8 cellular contexts compared by ENCODE assay signal in the genomic region with DNA sequence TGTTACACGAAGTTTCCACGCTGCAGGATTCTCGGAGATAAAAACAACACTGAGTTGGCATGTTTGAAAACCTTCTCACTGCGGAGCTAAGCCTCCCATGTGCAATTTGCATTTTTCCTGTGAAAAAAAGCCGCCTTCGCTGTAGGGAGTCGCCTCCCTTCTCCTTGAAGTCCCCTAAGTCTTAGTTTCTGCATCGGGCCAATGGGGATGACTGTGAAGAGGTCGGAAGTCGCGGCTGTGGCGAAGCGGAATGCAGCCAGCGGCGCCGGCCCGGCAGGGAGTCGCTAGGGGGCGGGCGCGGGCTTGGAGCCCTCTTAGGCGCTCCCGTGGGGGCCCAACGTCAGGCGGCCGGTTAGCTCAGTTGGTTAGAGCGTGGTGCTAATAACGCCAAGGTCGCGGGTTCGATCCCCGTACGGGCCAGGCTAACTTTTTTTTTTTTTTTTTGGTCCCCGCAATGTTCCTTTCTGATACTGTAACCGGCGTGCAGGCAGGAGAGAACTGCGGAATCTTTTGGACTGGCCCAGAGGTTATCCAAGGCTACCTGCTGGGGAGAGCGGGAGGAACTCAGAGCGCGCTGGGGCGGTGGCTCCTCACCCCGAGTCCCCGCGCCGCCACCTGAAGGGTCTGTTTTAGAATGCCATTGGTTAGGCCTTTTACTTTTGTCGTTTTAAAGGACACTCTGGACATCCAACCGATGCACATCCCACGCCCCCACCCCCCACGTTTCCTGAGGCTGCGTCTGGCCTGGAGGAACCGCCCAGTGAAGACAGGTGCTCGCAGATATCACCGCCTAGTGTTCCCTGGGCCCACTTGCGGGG. TPM values are rescaled to one million over a fixed set of nuclear protein-coding genes. Genes with fewer than 3 reads are reported as not detected.
DNase-seq lines count a peak whose midpoint lies in the region; ATAC-seq and TF ChIP-seq lines count a peak whose summit lies in the region.

No MANE protein-coding gene starts in this region.

- TF ChIP-seq CTCF in right atrium auricular region (IDR thresholded peaks at IDR 0.05) = peak; percentile 72 to 87
- TF ChIP-seq CTCF in psoas muscle (IDR thresholded peaks at IDR 0.05) = peak; percentile 73

- H3K4me1 Mint-ChIP-seq in T-helper 1 cell treated with Interleukin-12 subunit alpha and Interleukin-12 subunit beta and Interleukin-4 antibody, amounts not matched to agents 30 μg/mL and 1 μg/mL, for 36 hours (ENCODE audit: low read depth) = peaks cover 53% of the 10 kb centered on the region

- no peaks in the 10 kb centered on the region for H3K27me3 Mint-ChIP-seq in T-helper 1 cell treated with Interleukin-12 subunit alpha and Interleukin-12 subunit beta and Interleukin-4 antibody, amounts not matched to agents 30 μg/mL and 1 μg/mL, for 36 hours (ENCODE audit: low read depth)

- no peaks in the 10 kb centered on the region for H3K9me3 Mint-ChIP-seq in T-helper 1 cell treated with Interleukin-12 subunit alpha and Interleukin-12 subunit beta and Interleukin-4 antibody, amounts not matched to agents 30 μg/mL and 1 μg/mL, for 36 hours

- H3K27ac Mint-ChIP-seq in T-helper 1 cell treated with Interleukin-12 subunit alpha and Interleukin-12 subunit beta and Interleukin-4 antibody, amounts not matched to agents 30 μg/mL and 1 μg/mL, for 36 hours = peak overlapping the region; percentile 88

- peak overlapping the region; percentile 96 for H3K4me3 Mint-ChIP-seq in T-helper 1 cell treated with Interleukin-12 subunit alpha and Interleukin-12 subunit beta and Interleukin-4 antibody, amounts not matched to agents 30 μg/mL and 1 μg/mL, for 36 hours

- peaks cover 3% of the 10 kb centered on the region for H3K36me3 Mint-ChIP-seq in T-helper 1 cell treated with Interleukin-12 subunit alpha and Interleukin-12 subunit beta and Interleukin-4 antibody, amounts not matched to agents 30 μg/mL and 1 μg/mL, for 36 hours (ENCODE audit: low read depth)

- intact Hi-C loops in psoas muscle (cut with DNase I) = loop anchor here (5.0 to 10.0 kb wide), 2 partner anchors 230 to 352 kb away; partner anchors contain the start of genes DYNC1H1 (in 2 of the 2) and HSP90AA1 (in 1 of the 2)

- H3K9me3 ChIP-seq in right atrium auricular region (no peaks in the 10 kb centered on the region), psoas muscle (no peaks in the 10 kb centered on the region)

- ATAC-seq in GM18498 (IDR thresholded peaks at IDR 0.05; ENCODE audit: unreplicated experiment) = peak; percentile 63
- peak; percentile 65 for ATAC-seq in HG02885 (IDR thresholded peaks at IDR 0.05; ENCODE audit: poor library complexity, unreplicated experiment)
- peak; percentile 72 to 76 (median 74) for ATAC-seq in psoas muscle

- DNase-seq in NCI-H1694 (lab: John Stamatoyannopoulos, UW) = peak; percentile 95
- DNase-seq in amygdala (lab: John Stamatoyannopoulos, UW) = peak; percentile 36 to 96 (median 87)
- peak; percentile 98 for DNase-seq in right atrium auricular region (ENCODE audit: low spot score)
- peak; percentile 91 to 96 for DNase-seq in psoas muscle

- H3K36me3 ChIP-seq in right atrium auricular region (no peaks in the 10 kb centered on the region), psoas muscle (ENCODE audit: insufficient read depth in 1 of 2, low read depth in 1 of 2) (peaks cover 0 to 2% of the 10 kb centered on the region in 2 donors), urinary bladder (ENCODE audit: insufficient read depth) (no peaks in the 10 kb centered on the region)

- H3K27me3 ChIP-seq in right atrium auricular region (no peaks in the 10 kb centered on the region), psoas muscle (ENCODE audit: insufficient read depth in 3 of 3, low read length in 2 of 3) (no peaks in the 10 kb centered on the region)

- peak overlapping the region; percentile 95 to 98 for H3K27ac ChIP-seq in right atrium auricular region
- H3K27ac ChIP-seq in psoas muscle = peak overlapping the region; percentile 99
- peak overlapping the region; percentile 56 for H3K27ac ChIP-seq in urinary bladder (ENCODE audit: low read depth)

- H3K4me1 ChIP-seq in right atrium auricular region (peaks cover 0 to 39% of the 10 kb centered on the region in 2 donors), psoas muscle (peaks cover 33% of the 10 kb centered on the region), urinary bladder (ENCODE audit: insufficient read depth) (no peaks in the 10 kb centered on the region)

- 1 to 2% (median 1%) methylated on average over 50 to 54 of the region's 54 CpGs for WGBS in psoas muscle, 3 donors
- WGBS in urinary bladder = 1% methylated on average over 54 of the region's 54 CpGs

- H3K4me3 ChIP-seq in right atrium auricular region (peak overlapping the region; percentile 35 to 54), psoas muscle (peak overlapping the region; percentile 70), urinary bladder (ENCODE audit: low read depth, low read length) (peak overlapping the region; percentile 35)

RNA-seq across cellular contexts. Expression of gene ZNF839, which starts 2.6 kb away (rescaled TPM):
- total RNA-seq in right atrium auricular region (1 to 10 TPM; 6.4 to 7.8 TPM), psoas muscle (10 to 100 TPM in 3 of 4 donors, 1 to 10 TPM in 1; 8.5 to 18.2 (median 12.3) TPM), urinary bladder (10.6 TPM)
- polyA plus RNA-seq in psoas muscle (1 to 10 TPM; 4.6 to 10.0 (median 7.2) TPM), urinary bladder (7.0 TPM)

RNA-seq across cellular contexts. Expression of gene MOK, which starts 12.0 kb away (rescaled TPM):
- total RNA-seq in right atrium auricular region (10 to 100 TPM; 10.1 to 22.9 TPM), psoas muscle (1 to 10 TPM; 1.8 to 3.4 (median 2.1) TPM), urinary bladder (19.3 TPM)
- polyA plus RNA-seq in psoas muscle (10 to 100 TPM in 1 of 3 donors, 1 to 10 TPM in 2; 3.4 to 11.1 (median 4.5) TPM), urinary bladder (12.9 TPM)

RNA-seq across cellular contexts. Expression of gene CINP, which starts 45.7 kb away (rescaled TPM):
- total RNA-seq in right atrium auricular region = 10 to 100 TPM; 25.0 to 31.3 TPM
- 10 to 100 TPM; 27.8 to 40.1 (median 32.5) TPM for total RNA-seq in psoas muscle
- 10 to 100 TPM; 22.5 to 42.4 (median 35.9) TPM for polyA plus RNA-seq in psoas muscle
- total RNA-seq in urinary bladder = 32.7 TPM
- 29.3 TPM for polyA plus RNA-seq in urinary bladder

RNA-seq across cellular contexts. Expression of gene TECPR2, which starts 45.8 kb away (rescaled TPM):
- total RNA-seq in right atrium auricular region (10 to 100 TPM; 13.2 to 15.5 TPM), psoas muscle (10 to 100 TPM; 12.9 to 22.5 (median 18.4) TPM), urinary bladder (12.5 TPM)
- polyA plus RNA-seq in psoas muscle (10 to 100 TPM in 1 of 3 donors, 1 to 10 TPM in 2; 5.7 to 19.9 (median 5.9) TPM), urinary bladder (15.6 TPM)

Comparison
In these comparisons a context has a peak if more than half of its experiments do, and no peak if none do; other contexts are left out.
1. Peak in every context shown above with its lines: DNase-seq, ATAC-seq, H3K4me3 ChIP-seq and H3K27ac ChIP-seq.